In the genomic region with DNA sequence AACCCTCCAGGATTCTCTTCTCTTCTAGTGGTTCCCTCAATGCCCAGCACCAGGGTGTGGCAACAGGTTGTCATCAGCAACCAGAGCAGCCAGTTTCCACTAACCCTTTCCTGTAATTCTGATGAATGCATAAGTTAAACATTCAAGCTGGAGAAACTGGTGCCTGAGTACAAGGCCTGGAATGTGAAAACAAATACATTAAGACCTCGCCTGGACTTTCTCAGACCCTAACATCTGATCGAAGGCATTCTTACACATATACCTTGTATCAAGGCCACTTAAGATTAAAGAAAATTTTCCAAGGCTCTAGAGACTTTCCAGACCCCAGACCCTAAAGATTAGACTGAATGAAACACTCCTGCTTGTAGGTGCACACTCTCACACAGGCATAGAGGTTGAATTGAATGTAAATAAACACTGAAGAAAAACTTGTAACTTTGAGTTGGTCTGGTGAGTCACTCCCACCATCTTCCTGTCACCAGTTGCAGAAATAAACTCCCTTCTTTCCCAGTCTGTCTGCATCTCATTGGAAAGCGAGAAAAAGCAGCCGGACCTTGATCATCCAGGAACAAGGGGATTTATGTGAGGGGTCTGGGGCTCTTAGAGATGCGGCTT, we compare ENCODE assay signal across 12 cellular contexts. TPM values are rescaled to one million over a fixed set of nuclear protein-coding genes. Genes with fewer than 3 reads are reported as not detected.
DNase-seq lines count a peak whose midpoint lies in the region; ATAC-seq and TF ChIP-seq lines count a peak whose summit lies in the region.
"Had no signal": no experiment of that assay in that cellular context is flagged by ENCODE, and none has a peak within 500 bp of the region (broad histone marks: within the 10 kb centered on the region; RNA-seq: fewer than 3 reads in every experiment).

No MANE protein-coding gene starts in this region.

- in situ Hi-C loops in astrocyte of the spinal cord (cut with HindIII; ENCODE audit: low sequenced_read_pairs), result no loop called here

- intact Hi-C loops in left colon (cut with DNase I, micrococcal nuclease), result no loop called here

- peak overlapping the region; percentile 49 for H3K4me3 ChIP-seq in astrocyte of the spinal cord (ENCODE audit: low read depth, low read length)
- H3K4me3 ChIP-seq: BLaER1 treated with 17β-estradiol and CSF1 and Interleukin-3, amounts not matched to agents 10 nM and 100 nM had no signal

- DNase-seq in A172 (ENCODE audit: low spot score), result peak; percentile 85
- peak; percentile 83 for DNase-seq in HT-29 (ENCODE audit: low spot score)
- DNase-seq in astrocyte of the spinal cord (ENCODE audit: low read depth, low spot score), result peak; percentile 94
- no peak for DNase-seq in left colon
- no peak for DNase-seq in inferior parietal cortex (ENCODE audit: extremely low spot score)
- no peak for DNase-seq in activated CD4-positive, alpha-beta T cell treated with anti-CD3 and anti-CD28 coated beads, Interleukin-2, amount 50 U/mL, for 4 hours
- DNase-seq: activated effector memory CD4-positive, alpha-beta T cell treated with Interleukin-2 at 50 U/mL for 16 hours; NCI-H1105 treated with DMSO at 0.1 percent for 48 hours had no signal

- TF ChIP-seq CTCF in astrocyte of the spinal cord (IDR thresholded peaks at IDR 0.05; ENCODE audit: low read depth, low read length), result no peak

- ATAC-seq in left colon, result peak; percentile 54
- ATAC-seq in GM21619 (IDR thresholded peaks at IDR 0.05; ENCODE audit: unreplicated experiment), result no peak
- no peak for ATAC-seq in GM19324 (IDR thresholded peaks at IDR 0.05; ENCODE audit: low FRiP score, unreplicated experiment)

RNA-seq across cellular contexts. Expression of a gene that starts 9.0 kb away (rescaled TPM):
- total RNA-seq in A172 (2014; rRNA removed; shearing (Covaris generic)), result 43.4 and 43.9 TPM in 2 replicates
- total RNA-seq in HT-29 (2014; rRNA removed; shearing (Covaris generic)), result 37.9 and 43.0 TPM in 2 replicates
- 10 to 100 TPM; 21.9 to 22.2 TPM for total RNA-seq in left colon

RNA-seq across cellular contexts. Expression of a gene that starts 42.8 kb away (rescaled TPM):
- 0.22 and 1.0 TPM in 2 replicates for total RNA-seq in A172 (2014; rRNA removed; shearing (Covaris generic))
- total RNA-seq in HT-29 (2014; rRNA removed; shearing (Covaris generic)), result 0.52 and 1.0 TPM in 2 replicates
- total RNA-seq in left colon, result under 1 TPM in 1 of 2 donors, not detected in 1; 0.61 TPM
- total RNA-seq: frontal cortex had no signal

Comparison
In these comparisons a context has a peak if more than half of its experiments do, and no peak if none do; other contexts are left out.
1. DNase-seq: peak in A172 (single experiment), HT-29 (single experiment) and astrocyte of the spinal cord (single experiment); none in left colon (0 of 2), inferior parietal cortex (single experiment) and activated CD4-positive, alpha-beta T cell treated with anti-CD3 and anti-CD28 coated beads, Interleukin-2, amount 50 U/mL, for 4 hours (0 of 2).